1 cellular context compared by ENCODE assay signal in genomic region chr15:53038542-53038941, GRCh38.
TF ChIP-seq lines count a peak whose summit lies in the region.

No MANE protein-coding gene starts in this region.

TF ChIP-seq in H1, 55 proteins besides CTCF, POLR2A, EP300 and RAD21:
- no peak for TF ChIP-seq CBX8 (IDR thresholded peaks at IDR 0.05; ENCODE audit: borderline replicate concordance, low read depth, low read length)
